22 cellular contexts compared by ENCODE assay signal in genomic region chr4:112378858-112379257, GRCh38.
DNase-seq lines count a peak whose midpoint lies in the region; ATAC-seq, FAIRE-seq and TF ChIP-seq lines count a peak whose summit lies in the region.
"Had no signal": no experiment of that assay in that cellular context is flagged by ENCODE, and none has a peak within 500 bp of the region (broad histone marks: within the 10 kb centered on the region; RNA-seq: fewer than 3 reads in every experiment).

No MANE protein-coding gene starts in this region.

- no peaks in the 10 kb centered on the region for H3K27me3 Mint-ChIP-seq in T-helper 2 cell treated with Interferon-gamma antibody and Interleukin-4, amounts not matched to agents 5 μg/mL and 100 μg/mL, for 36 hours (ENCODE audit: low read depth)

- H3K9me3 ChIP-seq in BLaER1 (peaks cover 15% of the 10 kb centered on the region), H1 (ENCODE audit: insufficient read depth in 2 of 2, low read depth in 1 of 2, low read length in 1 of 2) (no peaks in the 10 kb centered on the region), neural cell (ENCODE audit: low read length) (no peaks in the 10 kb centered on the region), heart right ventricle (peaks cover 0 to 12% (median 0%) of the 10 kb centered on the region in 11 donors)
- H3K9me3 ChIP-seq: A549, gastroesophageal sphincter, vagina had no signal

- H3K27me3 ChIP-seq in BLaER1 = no peaks in the 10 kb centered on the region
- H3K27me3 ChIP-seq in H1 (replicated peaks in 1 of 4; ENCODE audit: control insufficient read depth in 3 of 4, extremely low read depth in 1 of 4, insufficient read depth in 3 of 4, low read length in 3 of 4) = peaks cover 0 to 14% (median 10%) of the 10 kb centered on the region in 4 experiments; a peak in 4 of 7 replicates
- H3K27me3 ChIP-seq in neural cell (ENCODE audit: insufficient read depth, low read depth, low read length) = no peaks in the 10 kb centered on the region
- peaks cover 0 to 3% (median 0%) of the 10 kb centered on the region in 7 donors for H3K27me3 ChIP-seq in heart right ventricle
- H3K27me3 ChIP-seq: gastroesophageal sphincter, vagina had no signal

- TF ChIP-seq RAD21 in H1 (IDR thresholded peaks at IDR 0.05 in 1 of 2, conservative IDR thresholded peaks at IDR 0.05 in 1 of 2; ENCODE audit: low read depth in 2 of 2, low read length in 2 of 2) (no peak), neural cell (conservative IDR thresholded peaks at IDR 0.05) (no peak)

- H3K27ac ChIP-seq in BLaER1 (peak overlapping the region; percentile 33), H1 (ENCODE audit: low read depth, low read length) (no peak overlapping the region), neural cell (ENCODE audit: low read length) (no peak overlapping the region), heart right ventricle (no peak overlapping the region)
- H3K27ac ChIP-seq: A549, gastroesophageal sphincter, HL-60, PC-9, vagina had no signal

- H3K56ac ChIP-seq in H1 (replicated peaks; ENCODE audit: insufficient read length, low read depth, low read length) = no peak overlapping the region

- H3K36me3 ChIP-seq in BLaER1 (no peaks in the 10 kb centered on the region), H1 (ENCODE audit: control insufficient read depth in 2 of 4, insufficient read depth in 4 of 4, low read length in 3 of 4) (no peaks in the 10 kb centered on the region), neural cell (ENCODE audit: insufficient read depth, low read length) (no peaks in the 10 kb centered on the region), heart right ventricle (peaks cover 0 to 58% (median 4%) of the 10 kb centered on the region in 9 donors)

- H4K5ac ChIP-seq in H1 (ENCODE audit: insufficient read length, low read depth, low read length) = no peak overlapping the region

- no peak for TF ChIP-seq POLR2A in H1 (IDR thresholded peaks at IDR 0.05; ENCODE audit: control extremely low read depth in 1 of 2, low read depth in 2 of 2, low read length in 2 of 2)

- no peak for FAIRE-seq in H1 (lab: Jason Lieb, UNC)
- FAIRE-seq: A549 had no signal

- H2BK5ac ChIP-seq in H1 (ENCODE audit: low read depth, low read length) = no peak overlapping the region

- intact Hi-C loops in left cardiac atrium (cut with DNase I) (no loop called here), heart right ventricle (cut with DNase I) (no loop called here)

- POLR2A ChIA-PET in H1 (lab: Charles Lee; ENCODE audit: partially characterized antibody) = interaction anchor here (1.1 kb wide), 1 partner anchor 18 kb away, joined by 4 read pairs; no protein-coding TSS in a partner anchor

- H3K4me1 Mint-ChIP-seq in T-helper 2 cell treated with Interferon-gamma antibody and Interleukin-4, amounts not matched to agents 5 μg/mL and 100 μg/mL, for 36 hours (ENCODE audit: low read depth) = no peaks in the 10 kb centered on the region

- H3K36me3 Mint-ChIP-seq in T-helper 2 cell treated with Interferon-gamma antibody and Interleukin-4, amounts not matched to agents 5 μg/mL and 100 μg/mL, for 36 hours (ENCODE audit: low read depth) = no peaks in the 10 kb centered on the region

- peaks cover 2% of the 10 kb centered on the region; the same call in 1 of the 2 replicates for H3K23me2 ChIP-seq in H1 (ENCODE audit: low read depth, low read length)

- H3K14ac ChIP-seq in H1 (ENCODE audit: insufficient read length) = no peak overlapping the region

- H2BK15ac ChIP-seq in H1 (ENCODE audit: low read length) = no peak overlapping the region

- H3K4me1 ChIP-seq in BLaER1 (peaks cover 58% of the 10 kb centered on the region), H1 (replicated peaks in 1 of 4; ENCODE audit: control insufficient read depth in 3 of 4, insufficient read depth in 4 of 4, low read length in 3 of 4) (peaks cover 0 to 5% (median 2%) of the 10 kb centered on the region in 4 experiments; a peak in 4 of 7 replicates), heart right ventricle (peaks cover 0 to 5% (median 0%) of the 10 kb centered on the region in 9 donors)
- H3K4me1 ChIP-seq: A549, vagina had no signal

- 66% methylated on average over 3 of the region's 3 CpGs; no CpG with 5 or more reads in 1 of the 2 experiments for WGBS in H1 (ENCODE audit: extremely low coverage in 1 of 2, insufficient coverage in 1 of 2, insufficient read length in 1 of 2, insufficient replicate concordance in 2 of 2, low coverage in 1 of 2, low lambda C conversion rate in 2 of 2, missing lambda C conversion rate in 1 of 2), 2 experiments
- WGBS in heart right ventricle, 2 donors = 63 to 74% methylated on average over 3 of the region's 3 CpGs

- H3K4ac ChIP-seq in H1 (replicated peaks; ENCODE audit: insufficient read length, low read depth, low read length) = no peak overlapping the region

- no peak overlapping the region for H3K4me3 Mint-ChIP-seq in T-helper 2 cell treated with Interferon-gamma antibody and Interleukin-4, amounts not matched to agents 5 μg/mL and 100 μg/mL, for 36 hours

- peak overlapping the region; percentile 6; the same call in 1 of the 2 replicates for H3K18ac ChIP-seq in H1 (ENCODE audit: extremely low read depth, low read length)

- H3K4me3 ChIP-seq in BLaER1 = no peak overlapping the region
- H3K4me3 ChIP-seq in H1 (ENCODE audit: extremely low read depth in 1 of 4, insufficient read depth in 2 of 4, low read depth in 3 of 4, low read length in 4 of 4) = peak overlapping the region in 1 of 4 experiments; percentile 51; a peak in 2 of 8 replicates
- peak overlapping the region; percentile 52 for H3K4me3 ChIP-seq in neural cell (ENCODE audit: low read length)
- no peak overlapping the region for H3K4me3 ChIP-seq in heart right ventricle
- H3K4me3 ChIP-seq: A549, gastroesophageal sphincter, lung, PC-9 had no signal

- no peak overlapping the region for H4K91ac ChIP-seq in H1 (replicated peaks; ENCODE audit: insufficient read length, low read length)

- no peak for TF ChIP-seq EP300 in H1 (IDR thresholded peaks at IDR 0.05; ENCODE audit: borderline replicate concordance in 1 of 2, low read depth in 2 of 2, low read length in 2 of 2)
- no peak for TF ChIP-seq EP300 in neural cell (conservative IDR thresholded peaks at IDR 0.05; ENCODE audit: poor library complexity, severe bottlenecking)

- peak overlapping the region; percentile 95 for H2AFZ ChIP-seq in H1 (ENCODE audit: low read length)
- no peak overlapping the region for H2AFZ ChIP-seq in neural cell (ENCODE audit: low read depth, low read length)
- H2AFZ ChIP-seq: PC-9 had no signal

- no peaks in the 10 kb centered on the region for H3K9me3 Mint-ChIP-seq in T-helper 2 cell treated with Interferon-gamma antibody and Interleukin-4, amounts not matched to agents 5 μg/mL and 100 μg/mL, for 36 hours
- H3K9me3 Mint-ChIP-seq: activated T-helper 2 cell treated with anti-CD3 and anti-CD28 coated beads, Interferon-gamma antibody, Interleukin-2, Interleukin-4, amounts not matched to agents 10 μg/mL and 5 μg/mL and 100 μg/mL, durations not matched to agents 14 hours and 24 hours and 36 hours had no signal

- no peaks in the 10 kb centered on the region for H3K79me2 ChIP-seq in H1 (ENCODE audit: control insufficient read depth in 1 of 2, insufficient read depth in 2 of 2, low read length in 2 of 2)
- no peaks in the 10 kb centered on the region for H3K79me2 ChIP-seq in neural cell (replicated peaks; ENCODE audit: insufficient read depth, low read length)

- no peaks in the 10 kb centered on the region for H3F3A ChIP-seq in neural cell (ENCODE audit: insufficient read depth, low read length, poor library complexity, severe bottlenecking)

- H3K27ac Mint-ChIP-seq in T-helper 2 cell treated with Interferon-gamma antibody and Interleukin-4, amounts not matched to agents 5 μg/mL and 100 μg/mL, for 36 hours = no peak overlapping the region
- H3K27ac Mint-ChIP-seq: activated T-helper 2 cell treated with anti-CD3 and anti-CD28 coated beads, Interferon-gamma antibody, Interleukin-2, Interleukin-4, amounts not matched to agents 10 μg/mL and 5 μg/mL and 100 μg/mL, durations not matched to agents 14 hours and 24 hours and 36 hours; nephron had no signal

- no peak overlapping the region for H3K23ac ChIP-seq in H1 (ENCODE audit: insufficient read length)

- H3K9me2 ChIP-seq in neural cell (ENCODE audit: insufficient read depth, low read length) = no peaks in the 10 kb centered on the region

- ATAC-seq in HG02610 (IDR thresholded peaks at IDR 0.05; ENCODE audit: unreplicated experiment) (peak; percentile 63), left cardiac atrium (no peak), heart right ventricle (no peak)
- ATAC-seq: A549; activated CD4-positive, CD25-positive, alpha-beta regulatory T cell treated with anti-CD3 and anti-CD28 coated beads, Interleukin-2, amount 50 U/mL, for 24 hours; gastroesophageal sphincter had no signal

- H4K8ac ChIP-seq in H1 (ENCODE audit: extremely low read depth, insufficient read depth, low read length) = no peak overlapping the region

- H3K9ac ChIP-seq in BLaER1 (no peak overlapping the region), H1 (replicated peaks in 1 of 4; ENCODE audit: extremely low read depth in 1 of 4, low read depth in 3 of 4, low read length in 3 of 4) (no peak overlapping the region), neural cell (ENCODE audit: low read length) (no peak overlapping the region)

- DNase-seq in H1 (ENCODE audit: low read depth in 1 of 2, low spot score in 2 of 2) (no peak), left cardiac atrium (no peak), heart right ventricle (no peak), amniotic stem cell (lab: John Stamatoyannopoulos, UW) (no peak)
- no peak for DNase-seq in T-helper 2 cell treated with Interferon-gamma antibody and Interleukin-4, amounts not matched to agents 5 μg/mL and 100 μg/mL, for 36 hours (ENCODE audit: low spot score)
- DNase-seq: KG1, NCI-H1092 treated with DMSO at 0.1 percent for 48 hours, NCI-H2171, NCI-H748 treated with DMSO at 0.1 percent for 48 hours, PC-9, T-helper 9 cell had no signal

- TF ChIP-seq CTCF in H1 (IDR thresholded peaks at IDR 0.05; ENCODE audit: control extremely low read depth in 1 of 3, insufficient read depth in 1 of 3, low read depth in 1 of 3, low read length in 3 of 3) (no peak), neural cell (IDR thresholded peaks at IDR 0.05; ENCODE audit: poor library complexity, severe bottlenecking) (no peak), heart right ventricle (IDR thresholded peaks at IDR 0.05) (no peak)

- no peak overlapping the region for H2BK20ac ChIP-seq in H1 (ENCODE audit: low read length)

- H3K79me1 ChIP-seq in H1 (ENCODE audit: low read depth, low read length) = no peaks in the 10 kb centered on the region

- no peak overlapping the region for H2AK5ac ChIP-seq in H1 (ENCODE audit: low read depth, low read length)

- H4K20me1 ChIP-seq in BLaER1 (no peaks in the 10 kb centered on the region), H1 (replicated peaks in 1 of 2; ENCODE audit: control insufficient read depth in 1 of 2, insufficient read depth in 2 of 2, low read length in 2 of 2) (no peaks in the 10 kb centered on the region), neural cell (ENCODE audit: insufficient read depth) (no peaks in the 10 kb centered on the region)

- no peak overlapping the region for H2BK120ac ChIP-seq in H1 (replicated peaks; ENCODE audit: low read depth, low read length)

- H2BK12ac ChIP-seq in H1 (ENCODE audit: low read depth, low read length) = no peak overlapping the region; the same call in 1 of the 2 replicates

- peak overlapping the region; percentile 92 for H3K4me2 ChIP-seq in BLaER1
- peak overlapping the region; percentile 47 to 71 for H3K4me2 ChIP-seq in H1 (ENCODE audit: insufficient read depth in 1 of 2, low read depth in 2 of 2, low read length in 2 of 2)
- H3K4me2 ChIP-seq in neural cell (ENCODE audit: low read length) = no peak overlapping the region
- H3K4me2 ChIP-seq: A549, PC-9 had no signal

- CTCF ChIA-PET in H1 (lab: Charles Lee; ENCODE audit: partially characterized antibody) = interaction anchor here (0.7 to 1.0 kb wide), 6 partner anchors 9 to 37 kb away, joined by 3 to 5 read pairs (median 3); no protein-coding TSS in a partner anchor
